1 cellular context compared by ENCODE assay signal in the genomic region with DNA sequence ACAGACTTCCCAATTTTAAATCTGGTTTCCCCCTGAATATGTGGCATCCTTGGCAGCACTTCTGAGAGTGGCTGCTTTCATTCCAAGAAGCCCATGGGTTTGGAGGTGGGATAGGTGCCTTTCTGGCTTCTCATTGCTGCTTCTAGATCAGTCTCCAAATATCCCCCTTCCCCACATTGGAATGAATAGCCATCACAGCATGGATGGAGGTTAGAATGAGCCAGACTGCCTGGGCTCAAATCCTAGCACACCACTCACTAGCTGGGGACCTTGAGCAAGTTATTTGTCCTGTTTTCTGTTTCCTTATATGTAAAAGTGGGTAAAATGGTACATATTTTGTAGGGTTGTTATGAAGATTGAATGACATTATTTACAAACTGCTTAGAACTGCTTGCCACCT.
TF ChIP-seq lines count a peak whose summit lies in the region.

No MANE protein-coding gene starts in this region.

TF ChIP-seq in WTC11, 78 proteins besides CTCF, POLR2A, EP300 and RAD21 (continued from another document):
- TF ChIP-seq NR3C1 (CRISPR knock-in tag; conservative IDR thresholded peaks at IDR 0.05; ENCODE audit: low read depth) (no peak), GABPB1 (CRISPR knock-in tag; IDR thresholded peaks at IDR 0.05) (no peak), TEAD4 (CRISPR knock-in tag; IDR thresholded peaks at IDR 0.05) (no peak), ZNF138 (CRISPR knock-in tag; conservative IDR thresholded peaks at IDR 0.05) (no peak), PRRX2 (CRISPR knock-in tag; IDR thresholded peaks at IDR 0.05) (no peak), CREM (CRISPR knock-in tag; IDR thresholded peaks at IDR 0.05) (no peak)
- TF ChIP-seq, protein P1, sequence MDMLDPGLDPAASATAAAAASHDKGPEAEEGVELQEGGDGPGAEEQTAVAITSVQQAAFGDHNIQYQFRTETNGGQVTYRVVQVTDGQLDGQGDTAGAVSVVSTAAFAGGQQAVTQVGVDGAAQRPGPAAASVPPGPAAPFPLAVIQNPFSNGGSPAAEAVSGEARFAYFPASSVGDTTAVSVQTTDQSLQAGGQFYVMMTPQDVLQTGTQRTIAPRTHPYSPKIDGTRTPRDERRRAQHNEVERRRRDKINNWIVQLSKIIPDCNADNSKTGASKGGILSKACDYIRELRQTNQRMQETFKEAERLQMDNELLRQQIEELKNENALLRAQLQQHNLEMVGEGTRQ (CRISPR knock-in tag; IDR thresholded peaks at IDR 0.05) = no peak
- TF ChIP-seq, protein P2, sequence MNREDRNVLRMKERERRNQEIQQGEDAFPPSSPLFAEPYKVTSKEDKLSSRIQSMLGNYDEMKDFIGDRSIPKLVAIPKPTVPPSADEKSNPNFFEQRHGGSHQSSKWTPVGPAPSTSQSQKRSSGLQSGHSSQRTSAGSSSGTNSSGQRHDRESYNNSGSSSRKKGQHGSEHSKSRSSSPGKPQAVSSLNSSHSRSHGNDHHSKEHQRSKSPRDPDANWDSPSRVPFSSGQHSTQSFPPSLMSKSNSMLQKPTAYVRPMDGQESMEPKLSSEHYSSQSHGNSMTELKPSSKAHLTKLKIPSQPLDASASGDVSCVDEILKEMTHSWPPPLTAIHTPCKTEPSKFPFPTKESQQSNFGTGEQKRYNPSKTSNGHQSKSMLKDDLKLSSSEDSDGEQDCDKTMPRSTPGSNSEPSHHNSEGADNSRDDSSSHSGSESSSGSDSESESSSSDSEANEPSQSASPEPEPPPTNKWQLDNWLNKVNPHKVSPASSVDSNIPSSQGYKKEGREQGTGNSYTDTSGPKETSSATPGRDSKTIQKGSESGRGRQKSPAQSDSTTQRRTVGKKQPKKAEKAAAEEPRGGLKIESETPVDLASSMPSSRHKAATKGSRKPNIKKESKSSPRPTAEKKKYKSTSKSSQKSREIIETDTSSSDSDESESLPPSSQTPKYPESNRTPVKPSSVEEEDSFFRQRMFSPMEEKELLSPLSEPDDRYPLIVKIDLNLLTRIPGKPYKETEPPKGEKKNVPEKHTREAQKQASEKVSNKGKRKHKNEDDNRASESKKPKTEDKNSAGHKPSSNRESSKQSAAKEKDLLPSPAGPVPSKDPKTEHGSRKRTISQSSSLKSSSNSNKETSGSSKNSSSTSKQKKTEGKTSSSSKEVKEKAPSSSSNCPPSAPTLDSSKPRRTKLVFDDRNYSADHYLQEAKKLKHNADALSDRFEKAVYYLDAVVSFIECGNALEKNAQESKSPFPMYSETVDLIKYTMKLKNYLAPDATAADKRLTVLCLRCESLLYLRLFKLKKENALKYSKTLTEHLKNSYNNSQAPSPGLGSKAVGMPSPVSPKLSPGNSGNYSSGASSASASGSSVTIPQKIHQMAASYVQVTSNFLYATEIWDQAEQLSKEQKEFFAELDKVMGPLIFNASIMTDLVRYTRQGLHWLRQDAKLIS (CRISPR knock-in tag; IDR thresholded peaks at IDR 0.05; ENCODE audit: borderline replicate concordance) = no peak
- TF ChIP-seq, protein P3, sequence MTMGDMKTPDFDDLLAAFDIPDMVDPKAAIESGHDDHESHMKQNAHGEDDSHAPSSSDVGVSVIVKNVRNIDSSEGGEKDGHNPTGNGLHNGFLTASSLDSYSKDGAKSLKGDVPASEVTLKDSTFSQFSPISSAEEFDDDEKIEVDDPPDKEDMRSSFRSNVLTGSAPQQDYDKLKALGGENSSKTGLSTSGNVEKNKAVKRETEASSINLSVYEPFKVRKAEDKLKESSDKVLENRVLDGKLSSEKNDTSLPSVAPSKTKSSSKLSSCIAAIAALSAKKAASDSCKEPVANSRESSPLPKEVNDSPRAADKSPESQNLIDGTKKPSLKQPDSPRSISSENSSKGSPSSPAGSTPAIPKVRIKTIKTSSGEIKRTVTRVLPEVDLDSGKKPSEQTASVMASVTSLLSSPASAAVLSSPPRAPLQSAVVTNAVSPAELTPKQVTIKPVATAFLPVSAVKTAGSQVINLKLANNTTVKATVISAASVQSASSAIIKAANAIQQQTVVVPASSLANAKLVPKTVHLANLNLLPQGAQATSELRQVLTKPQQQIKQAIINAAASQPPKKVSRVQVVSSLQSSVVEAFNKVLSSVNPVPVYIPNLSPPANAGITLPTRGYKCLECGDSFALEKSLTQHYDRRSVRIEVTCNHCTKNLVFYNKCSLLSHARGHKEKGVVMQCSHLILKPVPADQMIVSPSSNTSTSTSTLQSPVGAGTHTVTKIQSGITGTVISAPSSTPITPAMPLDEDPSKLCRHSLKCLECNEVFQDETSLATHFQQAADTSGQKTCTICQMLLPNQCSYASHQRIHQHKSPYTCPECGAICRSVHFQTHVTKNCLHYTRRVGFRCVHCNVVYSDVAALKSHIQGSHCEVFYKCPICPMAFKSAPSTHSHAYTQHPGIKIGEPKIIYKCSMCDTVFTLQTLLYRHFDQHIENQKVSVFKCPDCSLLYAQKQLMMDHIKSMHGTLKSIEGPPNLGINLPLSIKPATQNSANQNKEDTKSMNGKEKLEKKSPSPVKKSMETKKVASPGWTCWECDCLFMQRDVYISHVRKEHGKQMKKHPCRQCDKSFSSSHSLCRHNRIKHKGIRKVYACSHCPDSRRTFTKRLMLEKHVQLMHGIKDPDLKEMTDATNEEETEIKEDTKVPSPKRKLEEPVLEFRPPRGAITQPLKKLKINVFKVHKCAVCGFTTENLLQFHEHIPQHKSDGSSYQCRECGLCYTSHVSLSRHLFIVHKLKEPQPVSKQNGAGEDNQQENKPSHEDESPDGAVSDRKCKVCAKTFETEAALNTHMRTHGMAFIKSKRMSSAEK (CRISPR knock-in tag; IDR thresholded peaks at IDR 0.05; ENCODE audit: borderline replicate concordance) = no peak
- TF ChIP-seq, protein P4, sequence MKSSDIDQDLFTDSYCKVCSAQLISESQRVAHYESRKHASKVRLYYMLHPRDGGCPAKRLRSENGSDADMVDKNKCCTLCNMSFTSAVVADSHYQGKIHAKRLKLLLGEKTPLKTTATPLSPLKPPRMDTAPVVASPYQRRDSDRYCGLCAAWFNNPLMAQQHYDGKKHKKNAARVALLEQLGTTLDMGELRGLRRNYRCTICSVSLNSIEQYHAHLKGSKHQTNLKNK (CRISPR knock-in tag; IDR thresholded peaks at IDR 0.05) = no peak
